Comparison of ENCODE assay signal across 27 cellular contexts in the genomic region with DNA sequence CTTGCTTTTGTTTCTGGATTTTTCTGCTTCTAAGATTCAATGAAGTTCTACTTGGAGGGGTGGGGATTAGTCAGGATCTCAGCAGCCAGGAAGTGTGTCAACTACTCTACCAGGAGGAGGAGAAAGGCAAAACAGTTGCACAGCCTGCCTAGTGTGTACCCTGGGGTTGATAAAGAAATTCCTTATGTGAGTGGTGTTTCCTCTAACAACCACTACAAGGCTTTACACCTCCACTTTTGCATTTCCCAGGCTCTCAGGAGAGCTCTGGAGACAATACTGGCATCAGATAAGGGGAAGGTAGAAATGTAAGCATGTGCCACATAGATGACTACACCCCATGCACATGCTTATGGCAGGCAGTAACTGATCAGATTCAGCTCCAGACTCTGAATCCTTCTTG.
"Had no signal": no experiment of that assay in that cellular context is flagged by ENCODE, and none has a peak within 500 bp of the region (broad histone marks: within the 10 kb centered on the region; RNA-seq: fewer than 3 reads in every experiment).

No MANE protein-coding gene starts in this region.

- DNase-seq: activated CD4-positive, alpha-beta T cell treated with anti-CD3 and anti-CD28 coated beads for 48 hours; activated CD4-positive, alpha-beta T cell treated with anti-CD3 and anti-CD28 coated beads, Interleukin-2, amount 50 U/mL, for 48 hours; activated CD4-positive, CD25-positive, alpha-beta regulatory T cell treated with anti-CD3 and anti-CD28 coated beads, Interleukin-2, amount 50 U/mL, for 72 hours; activated CD8-positive, alpha-beta memory T cell treated with anti-CD3 and anti-CD28 coated beads, Interleukin-2, amount 10 ng/mL, durations not matched to agents 7 days and 5 days; activated effector memory CD4-positive, alpha-beta T cell treated with Interleukin-2 at 50 U/mL for 16 hours; activated naive CD4-positive, alpha-beta T cell treated with Interleukin-2 at 50 U/mL for 16 hours; activated naive CD8-positive, alpha-beta T cell treated with anti-CD3 and anti-CD28 coated beads, Interleukin-2, amount 50 U/mL, for 24 hours; activated T-cell treated with anti-CD3 and anti-CD28 coated beads, Interleukin-2, amount 50 U/mL, for 24 hours; amniotic stem cell; body of pancreas; Karpas-422; MM.1S; NCI-H1105; NCI-H146; NCI-H187 treated with DMSO at 0.1 percent for 48 hours; NCI-H2081 treated with DMSO at 0.1 percent for 48 hours; NCI-H2171 treated with DMSO at 0.1 percent for 48 hours; NCI-H226; NCI-H526 treated with DMSO at 0.1 percent for 48 hours; PC-9; SHP77 treated with DMSO at 0.1 percent for 48 hours; T-helper 17 cell; T-helper 9 cell had no signal

- H3K9me3 ChIP-seq: ascending aorta, body of pancreas had no signal

- ATAC-seq: activated CD8-positive, alpha-beta memory T cell treated with anti-CD3 and anti-CD28 coated beads, Interleukin-2, amount 10 ng/mL, durations not matched to agents 7 days and 5 days; activated naive CD4-positive, alpha-beta T cell treated with anti-CD3 and anti-CD28 coated beads, Interleukin-2, amount 50 U/mL, for 72 hours; activated naive CD8-positive, alpha-beta T cell treated with anti-CD3 and anti-CD28 coated beads, Interleukin-2, amount 50 U/mL, for 24 hours; body of pancreas; K562; T-helper 17 cell; WTC11 had no signal

- H3K36me3 ChIP-seq: ascending aorta had no signal

- H3K4me1 ChIP-seq: ascending aorta, body of pancreas had no signal

- FAIRE-seq: K562 had no signal

- H3K27me3 ChIP-seq: ascending aorta, body of pancreas had no signal

- H3K27ac ChIP-seq: ascending aorta, body of pancreas, PC-9 had no signal

- H3K4me3 ChIP-seq: ascending aorta, body of pancreas, K562, PC-9 had no signal
